8 cellular contexts compared by ENCODE assay signal in the genomic region with DNA sequence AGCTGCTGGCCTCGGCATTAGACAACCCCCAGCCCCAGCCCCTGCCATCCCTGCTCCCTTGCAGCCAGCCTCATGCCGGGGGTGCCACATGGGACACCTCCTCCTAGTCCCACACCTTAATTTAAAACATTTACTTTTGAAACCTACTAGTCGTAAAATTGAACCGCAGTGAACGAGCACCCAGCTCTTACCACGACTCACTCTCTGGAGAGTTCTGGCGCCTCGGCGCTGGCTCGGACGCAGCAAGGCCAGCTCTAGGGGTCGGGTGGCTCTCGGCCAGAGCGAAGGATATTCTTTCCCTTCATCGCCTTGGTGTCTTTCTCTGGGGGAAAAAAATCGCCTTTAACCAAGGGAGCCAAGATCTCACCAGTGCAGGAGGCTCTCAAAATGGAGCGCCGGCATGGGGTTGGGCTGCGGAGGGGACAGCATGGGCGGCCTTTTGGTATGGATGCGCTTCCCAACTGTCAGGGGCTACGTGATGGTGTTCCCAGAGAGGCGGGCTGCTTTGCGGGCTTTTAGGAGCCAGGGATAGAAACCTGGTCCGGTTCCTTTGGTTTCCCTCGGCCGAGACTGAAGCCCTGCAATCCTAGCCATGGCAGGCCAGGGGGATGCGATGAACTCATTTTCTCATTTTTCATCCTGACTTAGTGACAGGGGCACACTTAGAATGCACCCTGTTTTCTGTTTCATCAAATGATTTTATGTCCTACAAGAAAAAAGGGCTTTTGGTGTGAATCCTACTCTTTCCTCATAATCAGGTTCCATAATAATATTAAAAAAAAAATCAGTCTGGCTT. TPM values are rescaled to one million over a fixed set of nuclear protein-coding genes. Genes with fewer than 3 reads are reported as not detected.
A peak's percentile ranks its signal among the peaks of the same experiment; 100 is the strongest.
DNase-seq lines count a peak whose midpoint lies in the region; ATAC-seq and TF ChIP-seq lines count a peak whose summit lies in the region.

No MANE protein-coding gene starts in this region.

- no peak for TF ChIP-seq CTCF in HL-60 (IDR thresholded peaks at IDR 0.05; ENCODE audit: insufficient read depth, low read length)
- TF ChIP-seq CTCF in foreskin keratinocyte (conservative IDR thresholded peaks at IDR 0.05) = no peak

- ATAC-seq in GM21723 (IDR thresholded peaks at IDR 0.05; ENCODE audit: unreplicated experiment) (no peak), foreskin keratinocyte (no peak)

- H3K9me3 ChIP-seq in iPS DF 6.9 (ENCODE audit: control insufficient read depth, insufficient read depth, low read length) = no peaks in the 10 kb centered on the region

- DNase-seq in HL-60 (ENCODE audit: low read depth in 1 of 2, low spot score in 1 of 2) = no peak
- DNase-seq in activated T-helper 2 cell treated with anti-CD3 and anti-CD28 coated beads, Interferon-gamma antibody, Interleukin-2, Interleukin-4, amounts not matched to agents 10 μg/mL and 5 μg/mL and 100 μg/mL, durations not matched to agents 14 hours and 24 hours and 36 hours (ENCODE audit: low spot score) = no peak
- no peak for DNase-seq in iPS DF 6.9 (ENCODE audit: low read depth, low spot score)
- DNase-seq in NCI-H748 (lab: John Stamatoyannopoulos, UW; ENCODE audit: unreplicated experiment) = no peak
- no peak for DNase-seq in NCI-H345 treated with DMSO at 0.1 percent for 48 hours (lab: John Stamatoyannopoulos, UW; ENCODE audit: unreplicated experiment)
- no peak for DNase-seq in foreskin keratinocyte

- H3K4me1 Mint-ChIP-seq in activated T-helper 2 cell treated with anti-CD3 and anti-CD28 coated beads, Interferon-gamma antibody, Interleukin-2, Interleukin-4, amounts not matched to agents 10 μg/mL and 5 μg/mL and 100 μg/mL, durations not matched to agents 14 hours and 24 hours and 36 hours (ENCODE audit: low read depth) = peaks cover 58% of the 10 kb centered on the region

- H3K9me3 Mint-ChIP-seq in activated T-helper 2 cell treated with anti-CD3 and anti-CD28 coated beads, Interferon-gamma antibody, Interleukin-2, Interleukin-4, amounts not matched to agents 10 μg/mL and 5 μg/mL and 100 μg/mL, durations not matched to agents 14 hours and 24 hours and 36 hours = no peaks in the 10 kb centered on the region

- H3K4me3 Mint-ChIP-seq in activated T-helper 2 cell treated with anti-CD3 and anti-CD28 coated beads, Interferon-gamma antibody, Interleukin-2, Interleukin-4, amounts not matched to agents 10 μg/mL and 5 μg/mL and 100 μg/mL, durations not matched to agents 14 hours and 24 hours and 36 hours (ENCODE audit: low read depth) = peak overlapping the region; percentile 85

- peak overlapping the region; percentile 91 for H3K4me3 ChIP-seq in HL-60 (replicated peaks; ENCODE audit: insufficient read depth, low read length)
- H3K4me3 ChIP-seq in iPS DF 6.9 (ENCODE audit: low read length) = peak overlapping the region; percentile 37; the same call in 1 of the 2 replicates
- peak overlapping the region; percentile 50 to 87 (median 74) for H3K4me3 ChIP-seq in skin epidermis

- H3K27me3 Mint-ChIP-seq in activated T-helper 2 cell treated with anti-CD3 and anti-CD28 coated beads, Interferon-gamma antibody, Interleukin-2, Interleukin-4, amounts not matched to agents 10 μg/mL and 5 μg/mL and 100 μg/mL, durations not matched to agents 14 hours and 24 hours and 36 hours (ENCODE audit: low read depth) = no peaks in the 10 kb centered on the region

- H3K27me3 ChIP-seq in HL-60 (ENCODE audit: insufficient read depth, poor library complexity, severe bottlenecking) (no peaks in the 10 kb centered on the region), iPS DF 6.9 (ENCODE audit: control insufficient read depth, insufficient read depth, low read length) (peaks cover 25% of the 10 kb centered on the region), foreskin keratinocyte (no peaks in the 10 kb centered on the region)

- intact Hi-C loops in activated T-helper 2 cell treated with anti-CD3 and anti-CD28 coated beads, Interferon-gamma antibody, Interleukin-2, Interleukin-4, amounts not matched to agents 10 μg/mL and 5 μg/mL and 100 μg/mL, durations not matched to agents 14 hours and 24 hours and 36 hours (cut with micrococcal nuclease) = loop anchor here (2.0 to 10.0 kb wide), 2 partner anchors 182 to 350 kb away; a partner anchor contains a TSS

- H3K27ac ChIP-seq in HL-60 (replicated peaks) (no peak overlapping the region), iPS DF 6.9 (ENCODE audit: low read length) (no peak overlapping the region), skin epidermis (peak overlapping the region in 9 of 21 experiments; percentile 1 to 85 (median 62)), foreskin keratinocyte (no peak overlapping the region)

- H3K27ac Mint-ChIP-seq in activated T-helper 2 cell treated with anti-CD3 and anti-CD28 coated beads, Interferon-gamma antibody, Interleukin-2, Interleukin-4, amounts not matched to agents 10 μg/mL and 5 μg/mL and 100 μg/mL, durations not matched to agents 14 hours and 24 hours and 36 hours = peak overlapping the region; percentile 44

- H3K4me1 ChIP-seq in iPS DF 6.9 (ENCODE audit: control insufficient read depth, insufficient read depth, low read length) (peaks cover 10% of the 10 kb centered on the region), foreskin keratinocyte (peaks cover 7% of the 10 kb centered on the region)

- H3K36me3 ChIP-seq in iPS DF 6.9 (ENCODE audit: control insufficient read depth, insufficient read depth, low read length) = no peaks in the 10 kb centered on the region

- no CpG with 5 or more reads among the region's 28 CpGs for WGBS in iPS DF 6.9 (ENCODE audit: insufficient coverage, insufficient read length)

- H3K36me3 Mint-ChIP-seq in activated T-helper 2 cell treated with anti-CD3 and anti-CD28 coated beads, Interferon-gamma antibody, Interleukin-2, Interleukin-4, amounts not matched to agents 10 μg/mL and 5 μg/mL and 100 μg/mL, durations not matched to agents 14 hours and 24 hours and 36 hours (ENCODE audit: low read depth) = peaks cover 12% of the 10 kb centered on the region

RNA-seq across cellular contexts. Expression of a gene that starts 2.0 kb away (rescaled TPM):
- total RNA-seq in activated T-helper 2 cell treated with anti-CD3 and anti-CD28 coated beads, Interferon-gamma antibody, Interleukin-2, Interleukin-4, amounts not matched to agents 10 μg/mL and 5 μg/mL and 100 μg/mL, durations not matched to agents 14 hours and 24 hours and 36 hours = 102 and 110 TPM in 2 replicates
- total RNA-seq in foreskin keratinocyte = 29.2 and 37.1 TPM in 2 replicates
- 31.6 and 42.7 TPM in 2 replicates for polyA plus RNA-seq in foreskin keratinocyte

Comparison
In these comparisons a context has a peak if more than half of its experiments do, and no peak if none do; other contexts are left out.
1. H3K4me3 ChIP-seq: peak in every context shown above with its lines; median percentile 91 in HL-60; 74 in skin epidermis; 37 in iPS DF 6.9.